38 cellular contexts compared by ENCODE assay signal in genomic region chr22:32426881-32427280, GRCh38. TPM values are rescaled to one million over a fixed set of nuclear protein-coding genes. Genes with fewer than 3 reads are reported as not detected.
"Had no signal": no experiment of that assay in that cellular context is flagged by ENCODE, and none has a peak within 500 bp of the region (broad histone marks: within the 10 kb centered on the region; RNA-seq: fewer than 3 reads in every experiment).

No MANE protein-coding gene starts in this region.

- H3K36me3 ChIP-seq: MG63 had no signal

- DNase-seq: Karpas-422, Kasumi-1, MG63, MM.1S, MV-4-11, NCI-H1048, NCI-H1092, NCI-H1092 treated with DMSO at 0.1 percent for 48 hours, NCI-H1105, NCI-H1105 treated with DMSO at 0.1 percent for 48 hours, NCI-H1417, NCI-H1417 treated with DMSO at 0.1 percent for 48 hours, NCI-H1436, NCI-H1436 treated with DMSO at 0.1 percent for 48 hours, NCI-H146, NCI-H1694, NCI-H1694 treated with DMSO at 0.1 percent for 48 hours, NCI-H187, NCI-H187 treated with DMSO at 0.1 percent for 48 hours, NCI-H1930, NCI-H2029, NCI-H2029 treated with DMSO at 0.1 percent for 48 hours, NCI-H2081, NCI-H2081 treated with DMSO at 0.1 percent for 48 hours, NCI-H2107, NCI-H2171, NCI-H2171 treated with DMSO at 0.1 percent for 48 hours, NCI-H2227 treated with DMSO at 0.1 percent for 48 hours, NCI-H226, NCI-H345, NCI-H446, NCI-H446 treated with DMSO at 0.1 percent for 48 hours, NCI-H510A, NCI-H510A treated with DMSO at 0.1 percent for 48 hours had no signal

- H3K9me3 ChIP-seq: MG63 had no signal

- H3K4me3 ChIP-seq: MG63 had no signal

RNA-seq across cellular contexts. Expression of gene BPIFC, which starts 37.4 kb away (rescaled TPM):
- total RNA-seq: LHCN-M2, M059J, MCF 10A, NCI-H460 had no signal
